In the genomic region with DNA sequence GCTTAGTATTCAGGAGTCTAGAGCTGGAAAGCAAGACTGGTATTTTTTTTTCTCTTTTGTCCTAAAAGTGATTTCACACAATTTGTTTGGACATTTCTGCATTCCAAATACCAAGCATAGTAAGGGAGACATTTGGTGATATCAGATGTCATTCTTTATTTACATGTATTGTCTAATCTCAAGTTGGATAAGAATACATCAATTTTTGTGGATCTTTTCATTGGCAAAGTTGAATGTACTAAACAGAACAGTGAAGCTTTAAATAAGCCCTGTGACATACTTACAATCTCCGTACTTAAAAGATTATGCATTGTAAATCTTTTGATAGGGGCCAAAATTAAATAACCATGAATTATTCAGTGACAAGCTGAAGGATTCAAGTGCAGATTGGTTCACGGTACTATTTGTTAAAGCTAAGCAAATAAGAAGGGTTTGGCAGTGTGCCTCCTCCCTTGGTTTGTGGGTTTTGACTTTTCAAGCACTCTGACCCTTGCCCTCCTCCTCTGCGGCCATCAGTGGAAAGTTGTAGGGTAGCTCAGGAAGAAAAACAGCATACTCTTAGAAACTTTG, we compare ENCODE assay signal across 11 cellular contexts.
DNase-seq lines count a peak whose midpoint lies in the region; ATAC-seq and TF ChIP-seq lines count a peak whose summit lies in the region.
"Had no signal": no experiment of that assay in that cellular context is flagged by ENCODE, and none has a peak within 500 bp of the region (broad histone marks: within the 10 kb centered on the region; RNA-seq: fewer than 3 reads in every experiment).

No MANE protein-coding gene starts in this region.

- H3K27me3 Mint-ChIP-seq in activated naive CD4-positive, alpha-beta T cell treated with anti-CD3 and anti-CD28 coated beads for 36 hours (ENCODE audit: low read depth): no peaks in the 10 kb centered on the region

- peak; percentile 50 for ATAC-seq in lung (ENCODE audit: insufficient read depth, low FRiP score)

- H3K27ac ChIP-seq in lung (ENCODE audit: low read depth in 1 of 2, low read length in 1 of 2): no peak overlapping the region

- no peaks in the 10 kb centered on the region for H3K36me3 ChIP-seq in lung (ENCODE audit: control insufficient read depth in 2 of 2, insufficient read depth in 2 of 2, low read length in 2 of 2)
- H3K36me3 ChIP-seq: BE2C had no signal

- in situ Hi-C loops in astrocyte of the cerebellum (cut with HindIII; ENCODE audit: low sequenced_read_pairs): no loop called here

- H3K27me3 ChIP-seq in lung (ENCODE audit: control insufficient read depth, insufficient read depth): no peaks in the 10 kb centered on the region
- H3K27me3 ChIP-seq: BE2C had no signal

- no peaks in the 10 kb centered on the region for H3K4me1 ChIP-seq in lung (ENCODE audit: control insufficient read depth in 2 of 2, insufficient read depth in 2 of 2, low read length in 2 of 2)
- H3K4me1 ChIP-seq: BE2C had no signal

- no peaks in the 10 kb centered on the region for H3K4me1 Mint-ChIP-seq in activated naive CD4-positive, alpha-beta T cell treated with anti-CD3 and anti-CD28 coated beads for 36 hours (ENCODE audit: low read depth)

- WGBS in lung, 2 donors: 41 to 72% methylated on average over 3 of the region's 3 CpGs

- TF ChIP-seq CTCF in AG09319 (IDR thresholded peaks at IDR 0.05; ENCODE audit: low read depth, low read length) (no peak), astrocyte of the cerebellum (IDR thresholded peaks at IDR 0.05; ENCODE audit: low read depth, low read length, missing control alignments) (no peak), lung (IDR thresholded peaks at IDR 0.05; ENCODE audit: control extremely low read depth, extremely low read depth) (no peak)

- H3K9me3 ChIP-seq in lung (ENCODE audit: control insufficient read depth in 2 of 2, insufficient read depth in 1 of 2, low read length in 1 of 2): no peaks in the 10 kb centered on the region
- H3K9me3 ChIP-seq: BE2C had no signal

- no peaks in the 10 kb centered on the region for H3K9me3 Mint-ChIP-seq in activated naive CD4-positive, alpha-beta T cell treated with anti-CD3 and anti-CD28 coated beads for 36 hours

- no peak overlapping the region for H3K27ac Mint-ChIP-seq in activated naive CD4-positive, alpha-beta T cell treated with anti-CD3 and anti-CD28 coated beads for 36 hours

- peak; percentile 56 for DNase-seq in AG09319 (ENCODE audit: extremely low read depth, low read depth)
- DNase-seq in MV-4-11 (lab: John Stamatoyannopoulos, UW): peak; percentile 62
- peak; percentile 95 for DNase-seq in astrocyte of the cerebellum (ENCODE audit: low read depth)
- DNase-seq in lung (ENCODE audit: low spot score): peak; percentile 61
- DNase-seq in SW 1271 (lab: John Stamatoyannopoulos, UW): no peak
- DNase-seq in NCI-H146 treated with DMSO at 0.1 percent for 48 hours (lab: John Stamatoyannopoulos, UW; ENCODE audit: unreplicated experiment): no peak
- no peak for DNase-seq in activated naive CD4-positive, alpha-beta T cell treated with anti-CD3 and anti-CD28 coated beads for 36 hours
- no peak for DNase-seq in DMS 273 treated with DMSO at 0.1 percent for 48 hours (lab: John Stamatoyannopoulos, UW)
- DNase-seq: activated CD4-positive, alpha-beta T cell treated with anti-CD3 and anti-CD28 coated beads for 4 hours; BE2C; hypothalamus had no signal

- no peaks in the 10 kb centered on the region for H3K36me3 Mint-ChIP-seq in activated naive CD4-positive, alpha-beta T cell treated with anti-CD3 and anti-CD28 coated beads for 36 hours (ENCODE audit: low read depth)

- intact Hi-C loops in activated naive CD4-positive, alpha-beta T cell treated with anti-CD3 and anti-CD28 coated beads for 36 hours (cut with micrococcal nuclease): no loop called here

- H3K4me3 ChIP-seq in astrocyte of the cerebellum (ENCODE audit: low read depth, low read length) (no peak overlapping the region), lung (no peak overlapping the region)

- no peak overlapping the region for H3K4me3 Mint-ChIP-seq in activated naive CD4-positive, alpha-beta T cell treated with anti-CD3 and anti-CD28 coated beads for 36 hours

- CTCF ChIA-PET in activated naive CD4-positive, alpha-beta T cell treated with anti-CD3 and anti-CD28 coated beads for 36 hours (lab: Charles Lee): interaction anchor here (0.6 kb wide), 1 partner anchor 9 kb away, joined by 3 read pairs; no protein-coding TSS in a partner anchor

Comparison
In these comparisons a context has a peak if more than half of its experiments do, and no peak if none do; other contexts are left out.
1. DNase-seq: peak in AG09319 (single experiment), MV-4-11 (single experiment), astrocyte of the cerebellum (single experiment) and lung (single experiment); none in SW 1271 (0 of 2), NCI-H146 treated with DMSO at 0.1 percent for 48 hours (single experiment), activated naive CD4-positive, alpha-beta T cell treated with anti-CD3 and anti-CD28 coated beads for 36 hours (single experiment) and DMS 273 treated with DMSO at 0.1 percent for 48 hours (single experiment).